Comparison of ENCODE assay signal across 17 cellular contexts in the genomic region with DNA sequence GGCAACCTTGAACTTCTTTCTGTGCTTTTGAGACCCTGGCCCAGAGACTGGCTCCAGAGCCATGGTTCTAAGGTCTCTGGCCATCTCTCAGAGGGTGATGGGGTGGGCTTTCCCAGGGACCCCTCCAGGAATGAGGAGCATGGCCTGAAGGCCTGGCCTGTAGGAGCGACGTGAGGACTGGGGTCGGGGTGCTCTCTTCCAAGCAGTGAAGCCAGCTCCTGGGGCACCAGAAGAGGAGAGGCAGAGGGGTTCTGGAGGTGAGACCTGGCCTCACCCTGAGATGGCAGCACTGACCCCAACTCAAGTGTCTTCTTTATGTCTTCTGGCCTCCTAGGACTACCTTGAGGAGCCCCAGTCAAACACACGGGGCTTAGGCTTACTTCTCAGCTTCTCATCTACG.
"Had no signal": no experiment of that assay in that cellular context is flagged by ENCODE, and none has a peak within 500 bp of the region (broad histone marks: within the 10 kb centered on the region; RNA-seq: fewer than 3 reads in every experiment).

No MANE protein-coding gene starts in this region.

- H3K36me3 Mint-ChIP-seq: natural killer cell had no signal

- H3K27ac Mint-ChIP-seq: activated CD4-positive, alpha-beta T cell treated with anti-CD3 and anti-CD28 coated beads for 36 hours; activated CD8-positive, alpha-beta T cell treated with anti-CD3 and anti-CD28 coated beads, Interleukin-2, amount 10 ng/mL, durations not matched to agents 7 days and 5 days; natural killer cell; stimulated activated naive CD8-positive, alpha-beta T cell treated with anti-CD3 and anti-CD28 coated beads, Interleukin-15, Interleukin-2, amounts not matched to agents 100 ng/mL and 50 ng/mL, for 24 hours; WTC11 had no signal

- ATAC-seq: activated CD4-positive, alpha-beta T cell treated with anti-CD3 and anti-CD28 coated beads for 36 hours; activated CD8-positive, alpha-beta T cell treated with anti-CD3 and anti-CD28 coated beads, Interleukin-2, amount 10 ng/mL, durations not matched to agents 7 days and 5 days; left cardiac atrium; lower lobe of right lung; natural killer cell; WTC11 had no signal

- H3K4me3 Mint-ChIP-seq: activated CD4-positive, alpha-beta T cell treated with anti-CD3 and anti-CD28 coated beads for 36 hours; activated CD8-positive, alpha-beta T cell treated with anti-CD3 and anti-CD28 coated beads, Interleukin-2, amount 10 ng/mL, durations not matched to agents 7 days and 5 days; natural killer cell; stimulated activated naive CD8-positive, alpha-beta T cell treated with anti-CD3 and anti-CD28 coated beads, Interleukin-15, Interleukin-2, amounts not matched to agents 100 ng/mL and 50 ng/mL, for 24 hours; WTC11 had no signal

- H3K4me3 ChIP-seq: esophagus muscularis mucosa, lower lobe of right lung, suprapubic skin, transverse colon had no signal

- H3K27me3 ChIP-seq: brain microvascular endothelial cell, esophagus muscularis mucosa, suprapubic skin, transverse colon had no signal

- H3K27ac ChIP-seq: brain microvascular endothelial cell, esophagus muscularis mucosa, lower lobe of right lung, suprapubic skin, transverse colon had no signal

- H3K9me3 ChIP-seq: SK-N-SH, transverse colon had no signal

- H3K4me1 ChIP-seq: lower lobe of right lung, suprapubic skin had no signal

- H3K9me3 Mint-ChIP-seq: natural killer cell; stimulated activated naive CD8-positive, alpha-beta T cell treated with anti-CD3 and anti-CD28 coated beads, Interleukin-15, Interleukin-2, amounts not matched to agents 100 ng/mL and 50 ng/mL, for 24 hours had no signal

- DNase-seq: activated CD4-positive, alpha-beta T cell treated with anti-CD3 and anti-CD28 coated beads for 36 hours; activated CD8-positive, alpha-beta memory T cell treated with anti-CD3 and anti-CD28 coated beads, Interleukin-2, amount 50 U/mL, for 48 hours; activated CD8-positive, alpha-beta T cell treated with anti-CD3 and anti-CD28 coated beads, Interleukin-2, amount 10 ng/mL, durations not matched to agents 7 days and 5 days; brain microvascular endothelial cell; effector CD8-positive, alpha-beta T cell; left cardiac atrium; lower lobe of right lung; retina; SK-N-SH; stimulated activated CD4-positive, alpha-beta T cell treated with anti-CD3 and anti-CD28 coated beads, Interleukin-12 subunit alpha, Interleukin-12 subunit beta, amount 100 ng/mL, for 4 hours; stimulated activated CD4-positive, alpha-beta T cell treated with anti-CD3 and anti-CD28 coated beads, Interleukin-1b, Interleukin-23, amount 100 ng/mL, for 48 hours had no signal
